Comparison of ENCODE assay signal across 14 cellular contexts in the genomic region with DNA sequence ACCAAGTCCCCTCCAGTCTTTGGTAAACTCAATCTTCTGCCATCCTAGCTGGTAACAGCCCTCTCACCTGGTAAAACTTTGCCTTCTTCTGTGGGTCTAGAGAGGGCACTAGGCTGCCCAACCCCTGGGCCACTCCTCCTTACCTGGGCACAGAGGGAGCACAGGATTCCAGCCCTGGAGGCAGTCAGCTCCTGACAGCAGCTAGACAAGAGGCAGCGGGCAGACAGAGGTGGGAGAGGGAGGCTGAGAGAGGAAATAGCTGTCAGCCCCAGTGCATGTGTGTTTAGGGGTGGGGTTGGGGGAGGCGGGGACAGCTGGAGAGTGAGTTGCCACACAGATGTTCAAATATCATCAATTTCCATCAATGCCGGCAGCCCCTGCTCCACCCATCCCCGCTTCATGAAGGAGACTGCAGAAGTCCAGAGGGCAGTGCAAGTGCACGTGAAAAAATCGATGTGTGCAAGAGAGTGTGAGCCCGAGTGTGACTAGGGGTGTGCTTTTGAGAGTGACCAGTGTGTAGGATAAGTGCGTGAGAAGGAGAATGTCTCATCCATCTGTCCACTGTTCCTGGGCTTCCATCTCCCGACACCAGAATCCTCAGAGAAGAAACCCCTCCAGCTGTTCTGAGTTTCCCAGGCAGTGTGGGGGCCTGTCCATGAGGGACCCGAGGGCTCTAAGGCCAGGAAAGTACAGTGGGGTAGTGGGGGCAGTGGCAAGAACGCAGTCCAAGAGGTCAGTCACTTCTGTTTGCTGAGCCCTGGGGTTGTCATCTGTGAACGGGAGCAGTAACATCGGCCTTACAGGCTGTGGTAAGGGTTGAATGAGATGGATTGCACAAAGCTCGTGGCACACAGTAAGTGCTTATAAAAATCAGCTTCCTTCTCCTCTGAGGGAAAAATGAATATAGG. TPM values are rescaled to one million over a fixed set of nuclear protein-coding genes. Genes with fewer than 3 reads are reported as not detected.
A peak's percentile ranks its signal among the peaks of the same experiment; 100 is the strongest.
DNase-seq lines count a peak whose midpoint lies in the region; ATAC-seq, FAIRE-seq and TF ChIP-seq lines count a peak whose summit lies in the region.
"Had no signal": no experiment of that assay in that cellular context is flagged by ENCODE, and none has a peak within 500 bp of the region (broad histone marks: within the 10 kb centered on the region; RNA-seq: fewer than 3 reads in every experiment).

A gene (minus strand): TSS at position 225 of the 908 bp plus-strand sequence. CDS start 2,228 bp downstream, outside the sequence.

- ATAC-seq in K562 = peak; percentile 75
- peak; percentile 25 for ATAC-seq in naive thymus-derived CD4-positive, alpha-beta T cell
- ATAC-seq in HG02588 (IDR thresholded peaks at IDR 0.05; ENCODE audit: unreplicated experiment) = no peak
- no peak for ATAC-seq in GM19351 (IDR thresholded peaks at IDR 0.05; ENCODE audit: unreplicated experiment)
- ATAC-seq: stimulated activated naive CD8-positive, alpha-beta T cell treated with anti-CD3 and anti-CD28 coated beads, Interleukin-15, amount 100 ng/mL, for 72 hours had no signal

- peak within 1 kb of the TSS in 7 of 8 donors; percentile 64 to 91 (median 72) for H3K4me3 Mint-ChIP-seq in CD4-positive, alpha-beta memory T cell
- no peak within 1 kb of the TSS for H3K4me3 Mint-ChIP-seq in naive thymus-derived CD4-positive, alpha-beta T cell
- H3K4me3 Mint-ChIP-seq: brain; stimulated activated naive CD8-positive, alpha-beta T cell treated with anti-CD3 and anti-CD28 coated beads, Interleukin-15, amount 100 ng/mL, for 72 hours had no signal

- H3K36me3 ChIP-seq in CD4-positive, alpha-beta memory T cell (ENCODE audit: insufficient read depth, low read length) = peaks cover 8% of the 10 kb centered on the region
- peaks cover 20% of the 10 kb centered on the region; the same call in 2 of the 3 replicates for H3K36me3 ChIP-seq in K562 (ENCODE audit: control insufficient read depth, insufficient read depth, low read length)
- H3K36me3 ChIP-seq in naive thymus-derived CD4-positive, alpha-beta T cell (ENCODE audit: control insufficient read depth in 2 of 3, insufficient read depth in 3 of 3, low read length in 3 of 3) = peaks cover 0 to 19% (median 6%) of the 10 kb centered on the region in 3 experiments

- DNase-seq in CD4-positive, alpha-beta memory T cell = no peak
- DNase-seq in HuH-7 (ENCODE audit: low spot score) (peak; percentile 87), K562 (ENCODE audit: extremely low read depth in 1 of 4, low spot score in 3 of 4) (peak; percentile 49 to 74 (median 63))
- DNase-seq in naive thymus-derived CD4-positive, alpha-beta T cell = no peak
- no peak for DNase-seq in stimulated activated CD8-positive, alpha-beta memory T cell treated with anti-CD3 and anti-CD28 coated beads, Interleukin-4, amount 100 ng/mL, for 48 hours
- DNase-seq: activated CD4-positive, alpha-beta T cell treated with anti-CD3 and anti-CD28 coated beads, Interleukin-2, amount 50 U/mL, for 1 hour; activated gamma-delta T cell; MV-4-11; NCI-H2227 treated with DMSO at 0.1 percent for 48 hours; PC-9; stimulated activated naive CD8-positive, alpha-beta T cell treated with anti-CD3 and anti-CD28 coated beads, Interleukin-15, amount 100 ng/mL, for 72 hours had no signal

- WGBS in K562 (ENCODE audit: insufficient coverage, low coverage, missing lambda C conversion rate) = 21% methylated on average over 14 of the region's 14 CpGs

- H3K27me3 ChIP-seq in CD4-positive, alpha-beta memory T cell (ENCODE audit: insufficient read depth, low read length) = no peaks in the 10 kb centered on the region
- H3K27me3 ChIP-seq in K562 (ENCODE audit: control insufficient read depth in 2 of 2, insufficient read depth in 2 of 2, low read length in 2 of 2) = no peaks in the 10 kb centered on the region
- H3K27me3 ChIP-seq in naive thymus-derived CD4-positive, alpha-beta T cell (ENCODE audit: control insufficient read depth in 2 of 2, insufficient read depth in 2 of 2, low read length in 2 of 2) = no peaks in the 10 kb centered on the region

- H3K9me1 ChIP-seq in K562 (ENCODE audit: control insufficient read depth, insufficient read depth, low read length) = peaks cover 6% of the 10 kb centered on the region

- in situ Hi-C loops in K562 (cut with MboI) = no loop called here

- H3K36me3 Mint-ChIP-seq in CD4-positive, alpha-beta memory T cell = peaks cover 12 to 14% of the 10 kb centered on the region in 2 donors
- peaks cover under 1 to 15% (median 13%) of the 10 kb centered on the region in 5 donors for H3K36me3 Mint-ChIP-seq in naive thymus-derived CD4-positive, alpha-beta T cell

- H3K9me3 Mint-ChIP-seq in CD4-positive, alpha-beta memory T cell = no peaks in the 10 kb centered on the region
- H3K9me3 Mint-ChIP-seq in naive thymus-derived CD4-positive, alpha-beta T cell = peaks cover 0 to 2% (median 0%) of the 10 kb centered on the region in 11 donors
- H3K9me3 Mint-ChIP-seq: brain; stimulated activated naive CD8-positive, alpha-beta T cell treated with anti-CD3 and anti-CD28 coated beads, Interleukin-15, amount 100 ng/mL, for 72 hours had no signal

- H3K27ac Mint-ChIP-seq in CD4-positive, alpha-beta memory T cell = peak within 1 kb of the TSS in 2 of 7 donors; percentile 60 to 79
- peak within 1 kb of the TSS in 2 of 9 donors; percentile 21 to 62 for H3K27ac Mint-ChIP-seq in naive thymus-derived CD4-positive, alpha-beta T cell
- H3K27ac Mint-ChIP-seq: brain; stimulated activated naive CD8-positive, alpha-beta T cell treated with anti-CD3 and anti-CD28 coated beads, Interleukin-15, amount 100 ng/mL, for 72 hours had no signal

- no peak within 1 kb of the TSS for H3K27ac ChIP-seq in CD4-positive, alpha-beta memory T cell (ENCODE audit: low read depth, low read length)
- peak within 1 kb of the TSS; percentile 68 for H3K27ac ChIP-seq in K562 (ENCODE audit: extremely low read depth, low read depth, low read length)
- H3K27ac ChIP-seq in naive thymus-derived CD4-positive, alpha-beta T cell (ENCODE audit: low read depth, low read length) = no peak within 1 kb of the TSS
- H3K27ac ChIP-seq: PC-9 had no signal

- H3K79me2 ChIP-seq in K562 (ENCODE audit: control insufficient read depth, insufficient read depth, low read length) = peaks cover 5% of the 10 kb centered on the region; the same call in 1 of the 3 replicates

- TF ChIP-seq EP300 in K562 (IDR thresholded peaks at IDR 0.05; ENCODE audit: low read length) = no peak

- FAIRE-seq in K562 (lab: Jason Lieb, UNC) = peak; percentile 57

- peaks cover 8 to 21% (median 17%) of the 10 kb centered on the region in 4 donors for H3K4me1 Mint-ChIP-seq in CD4-positive, alpha-beta memory T cell
- peaks cover 13 to 22% (median 19%) of the 10 kb centered on the region in 7 donors for H3K4me1 Mint-ChIP-seq in naive thymus-derived CD4-positive, alpha-beta T cell

- CTCF ChIA-PET in CD4-positive, alpha-beta memory T cell (lab: Charles Lee; ENCODE audit: partially characterized antibody) = interaction anchor here (0.9 to 1.4 kb wide), 3 partner anchors 9 to 25 kb away, joined by 4 to 5 read pairs (median 4); no protein-coding TSS in a partner anchor
- CTCF ChIA-PET in K562 (lab: Yijun Ruan, JAX; ENCODE audit: low intra/inter-chr PET ratio) = no interaction called here
- CTCF ChIA-PET in naive thymus-derived CD4-positive, alpha-beta T cell (lab: Charles Lee) = interaction anchor here (1.4 kb wide), 1 partner anchor 44 kb away, joined by 5 read pairs; no protein-coding TSS in a partner anchor

- no peak for TF ChIP-seq RAD21 in K562 (CRISPR knock-in tag; conservative IDR thresholded peaks at IDR 0.05 in 1 of 2, IDR thresholded peaks at IDR 0.05 in 1 of 2)

- no peak within 1 kb of the TSS for H3K4me3 ChIP-seq in CD4-positive, alpha-beta memory T cell (ENCODE audit: low read length in 2 of 2)
- H3K4me3 ChIP-seq in K562 = peak within 1 kb of the TSS; percentile 10; the same call in 1 of the 2 replicates
- H3K4me3 ChIP-seq in naive thymus-derived CD4-positive, alpha-beta T cell (ENCODE audit: low read length) = no peak within 1 kb of the TSS
- H3K4me3 ChIP-seq: PC-9 had no signal

- intact Hi-C loops in CD4-positive, alpha-beta memory T cell (cut with micrococcal nuclease) = no loop called here
- intact Hi-C loops in K562 (cut with micrococcal nuclease) = no loop called here
- intact Hi-C loops in naive thymus-derived CD4-positive, alpha-beta T cell (cut with micrococcal nuclease) = no loop called here

- peaks cover 13% of the 10 kb centered on the region for H3K4me1 ChIP-seq in CD4-positive, alpha-beta memory T cell (ENCODE audit: insufficient read depth, low read length)
- peaks cover 38 to 47% of the 10 kb centered on the region in 2 experiments for H3K4me1 ChIP-seq in K562 (replicated peaks in 1 of 2; ENCODE audit: control insufficient read depth in 2 of 2, insufficient read depth in 2 of 2, low read length in 2 of 2)
- peaks cover 7% of the 10 kb centered on the region in 2 donors for H3K4me1 ChIP-seq in naive thymus-derived CD4-positive, alpha-beta T cell (ENCODE audit: control insufficient read depth in 2 of 2, insufficient read depth in 2 of 2, low read length in 2 of 2)

- H3K9ac ChIP-seq in K562 (ENCODE audit: insufficient read depth in 1 of 2, low read depth in 2 of 2, low read length in 2 of 2) = peak within 1 kb of the TSS; percentile 60 to 86

- TF ChIP-seq POLR2A in K562 (conservative IDR thresholded peaks at IDR 0.05) = no peak

- POLR2A ChIA-PET in CD4-positive, alpha-beta memory T cell (lab: Charles Lee; ENCODE audit: partially characterized antibody) = no interaction called here
- POLR2A ChIA-PET in K562 (lab: Yijun Ruan, JAX) = interaction anchor here (0.6 to 2.3 kb wide), 9 partner anchors 8 to 442 kb away, joined by 3 to 7 read pairs (median 4); a partner anchor contains a TSS
- POLR2A ChIA-PET in naive thymus-derived CD4-positive, alpha-beta T cell (lab: Charles Lee) = no interaction called here

- H3K27me3 Mint-ChIP-seq in CD4-positive, alpha-beta memory T cell = no peaks in the 10 kb centered on the region
- H3K27me3 Mint-ChIP-seq in naive thymus-derived CD4-positive, alpha-beta T cell = peaks cover 0 to 2% (median 0%) of the 10 kb centered on the region in 5 donors
- H3K27me3 Mint-ChIP-seq: stimulated activated naive CD8-positive, alpha-beta T cell treated with anti-CD3 and anti-CD28 coated beads, Interleukin-15, amount 100 ng/mL, for 72 hours had no signal

- H3K9me3 ChIP-seq in CD4-positive, alpha-beta memory T cell (ENCODE audit: control insufficient read depth in 1 of 2, low read length in 2 of 2) = no peaks in the 10 kb centered on the region
- H3K9me3 ChIP-seq in K562 (replicated peaks; ENCODE audit: control insufficient read depth, insufficient read depth, low read depth, low read length) = no peaks in the 10 kb centered on the region
- H3K9me3 ChIP-seq in naive thymus-derived CD4-positive, alpha-beta T cell (ENCODE audit: control insufficient read depth in 2 of 3, low read length in 3 of 3) = no peaks in the 10 kb centered on the region

- peak within 1 kb of the TSS; percentile 81 for H2AFZ ChIP-seq in K562 (ENCODE audit: low read depth, low read length)
- H2AFZ ChIP-seq: PC-9 had no signal

- peak within 1 kb of the TSS; percentile 86 for H3K4me2 ChIP-seq in K562 (ENCODE audit: insufficient read depth, low read length)
- H3K4me2 ChIP-seq: PC-9 had no signal

- no peaks in the 10 kb centered on the region for H4K20me1 ChIP-seq in K562 (replicated peaks; ENCODE audit: control insufficient read depth, insufficient read depth, low read length)

- no TSS peak for BruUV-seq in K562 (replicated peaks; lab: Mats Ljungman, UMichigan)

- no peak for TF ChIP-seq CTCF in K562 (IDR thresholded peaks at IDR 0.05 in 2 of 3, conservative IDR thresholded peaks at IDR 0.05 in 1 of 3; ENCODE audit: insufficient read depth in 2 of 3, low read depth in 1 of 3, low read length in 3 of 3)

RNA-seq across cellular contexts. Expression of the gene that starts here (rescaled TPM):
- 1 to 10 TPM; 3.6 TPM for total RNA-seq in CD4-positive, alpha-beta memory T cell
- polyA plus RNA-seq in CD4-positive, alpha-beta memory T cell = 1 to 10 TPM; 1.9 to 3.5 TPM
- total RNA-seq in K562 (2011; cell fraction: chromatin; rRNA removed; ENCODE audit: low replicate concordance) = 3.5 and 11.1 TPM in 2 replicates
- 9.9 and 14.3 TPM in 2 replicates for total RNA-seq in K562 (2011; cell fraction: nucleolus; rRNA removed)
- 7.9 and 10.4 TPM in 2 replicates for total RNA-seq in K562 (2011; cell fraction: nucleoplasm; rRNA removed)
- 1.9 and 2.5 TPM in 2 replicates for total RNA-seq in K562 (2014; rRNA removed)
- total RNA-seq in K562 (2014; rRNA removed; fragmentation: Illumina TruSeq; extraction: Trizol) = 0.64 and 0.80 TPM in 2 replicates
- 0.87 and 1.1 TPM in 2 replicates for total RNA-seq in K562 (2015; rRNA removed; fragmentation: Illumina TruSeq; extraction: Trizol)
- 2.6 and 3.0 TPM in 2 replicates for total RNA-seq in K562 (2021)
- polyA plus RNA-seq in K562 (2011; rRNA removed) = 1.7 and 1.9 TPM in 2 replicates
- 1.8 and 5.9 TPM in 2 replicates for polyA plus RNA-seq in K562 (2011; cell fraction: cytosol; rRNA removed)
- 2.1 and 3.4 TPM in 2 replicates for polyA plus RNA-seq in K562 (2011; cell fraction: nucleus; rRNA removed)
- 5.2 and 7.0 TPM in 2 replicates for polyA plus RNA-seq in K562 (2012)
- 1.6 TPM in 2 replicates for polyA plus RNA-seq in K562 (2014; fragmentation: Illumina TruSeq; extraction: Trizol)
- under 1 TPM; 0.51 to 0.55 TPM for polyA plus RNA-seq in K562 (2014; fragmentation: Nextera tagmentation; extraction: Ambion mirVana)
- 0.82 and 1.9 TPM in 2 replicates for polyA plus RNA-seq in K562 (2014; rRNA removed)
- polyA minus RNA-seq in K562 (2011; rRNA and poly(A)+ RNA removed) = 2.3 and 3.8 TPM in 2 replicates
- polyA minus RNA-seq in K562 (2011; cell fraction: cytosol; rRNA and poly(A)+ RNA removed) = 3.7 and 4.8 TPM in 2 replicates
- polyA minus RNA-seq in K562 (2011; cell fraction: nucleus; rRNA and poly(A)+ RNA removed) = 2.3 and 2.7 TPM in 2 replicates
- 1 to 10 TPM in 2 of 5 experiments, under 1 TPM in 2, not detected in 1; 0.57 to 4.5 (median 0.96) TPM for total RNA-seq in naive thymus-derived CD4-positive, alpha-beta T cell
- polyA plus RNA-seq in naive thymus-derived CD4-positive, alpha-beta T cell = under 1 TPM in 1 of 2 donors, not detected in 1; 0.08 TPM
- total RNA-seq: PC-9 had no signal

Comparison
In these comparisons a context has a peak if more than half of its experiments do, and no peak if none do; other contexts are left out.
1. DNase-seq: peak in HuH-7 (single experiment) and K562 (4 of 4); none in CD4-positive, alpha-beta memory T cell (0 of 5), naive thymus-derived CD4-positive, alpha-beta T cell (0 of 9) and stimulated activated CD8-positive, alpha-beta memory T cell treated with anti-CD3 and anti-CD28 coated beads, Interleukin-4, amount 100 ng/mL, for 48 hours (single experiment).
2. H3K4me3 Mint-ChIP-seq: peak in CD4-positive, alpha-beta memory T cell (7 of 8); none in naive thymus-derived CD4-positive, alpha-beta T cell (0 of 10).
3. ATAC-seq: peak in K562 (single experiment) and naive thymus-derived CD4-positive, alpha-beta T cell (single experiment); none in HG02588 (single experiment) and GM19351 (single experiment).